In the genomic region with DNA sequence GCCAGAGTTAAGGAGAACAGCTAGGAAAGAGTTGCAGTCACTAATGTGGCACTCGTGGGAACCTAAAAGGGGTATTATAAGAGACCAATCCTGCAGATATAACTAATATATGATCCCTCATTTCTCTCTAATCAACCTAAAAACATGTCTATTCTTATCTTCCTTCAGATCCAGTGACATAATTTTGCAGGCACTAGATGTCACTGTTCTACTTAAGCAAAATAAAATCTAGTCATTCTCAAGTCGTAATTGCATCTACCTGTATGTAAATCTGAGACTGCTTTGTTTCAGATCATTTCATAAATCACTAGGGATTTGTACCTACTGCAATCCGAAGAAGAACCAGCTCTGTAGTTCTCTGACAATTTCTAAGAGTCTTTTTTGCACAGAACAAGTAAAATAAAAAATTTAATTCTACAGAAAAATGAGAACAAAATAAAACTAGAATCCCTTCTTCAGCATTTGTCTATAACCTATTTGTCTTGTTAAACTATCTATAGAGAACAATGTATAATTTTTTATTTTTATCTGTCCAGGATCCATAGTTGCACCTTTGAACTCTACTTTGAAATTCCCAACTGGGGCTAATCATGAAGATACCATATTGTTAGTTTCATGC, we compare ENCODE assay signal across 8 cellular contexts. TPM values are rescaled to one million over a fixed set of nuclear protein-coding genes. Genes with fewer than 3 reads are reported as not detected.
A peak's percentile ranks its signal among the peaks of the same experiment; 100 is the strongest.
DNase-seq lines count a peak whose midpoint lies in the region; ATAC-seq, FAIRE-seq and TF ChIP-seq lines count a peak whose summit lies in the region.

No MANE protein-coding gene starts in this region.

- no peaks in the 10 kb centered on the region for H3K9me3 Mint-ChIP-seq in activated CD8-positive, alpha-beta T cell treated with anti-CD3 and anti-CD28 coated beads, Interleukin-2, amount 10 ng/mL, durations not matched to agents 7 days and 5 days (ENCODE audit: insufficient read depth)

- no peaks in the 10 kb centered on the region for H3K36me3 Mint-ChIP-seq in activated CD8-positive, alpha-beta T cell treated with anti-CD3 and anti-CD28 coated beads, Interleukin-2, amount 10 ng/mL, durations not matched to agents 7 days and 5 days (ENCODE audit: low read depth)

- DNase-seq in OCI-LY7 (ENCODE audit: low spot score) (peak; percentile 15), iris pigment epithelial cell (ENCODE audit: low read depth) (peak; percentile 42), GM19239 (ENCODE audit: insufficient read length, low spot score) (no peak)
- DNase-seq in effector CD8-positive, alpha-beta T cell (lab: John Stamatoyannopoulos, UW) = no peak
- DNase-seq in activated CD8-positive, alpha-beta T cell treated with anti-CD3 and anti-CD28 coated beads, Interleukin-2, amount 10 ng/mL, durations not matched to agents 7 days and 5 days = no peak

- ATAC-seq in HG02610 (IDR thresholded peaks at IDR 0.05; ENCODE audit: unreplicated experiment) (peak; percentile 52), GM21786 (IDR thresholded peaks at IDR 0.05; ENCODE audit: unreplicated experiment) (no peak)
- no peak for ATAC-seq in activated CD8-positive, alpha-beta T cell treated with anti-CD3 and anti-CD28 coated beads, Interleukin-2, amount 10 ng/mL, durations not matched to agents 7 days and 5 days

- H3K9me2 ChIP-seq in OCI-LY7 (ENCODE audit: insufficient read depth, low read length) = no peaks in the 10 kb centered on the region

- H3K9me3 ChIP-seq in OCI-LY7 (ENCODE audit: low read length) = no peaks in the 10 kb centered on the region

- H2AFZ ChIP-seq in OCI-LY7 (ENCODE audit: low read length) = no peak overlapping the region

- intact Hi-C loops in OCI-LY7 (cut with micrococcal nuclease; ENCODE audit: unreplicated experiment) = no loop called here

- POLR2A ChIA-PET in OCI-LY7 (lab: Charles Lee) = no interaction called here
- POLR2A ChIA-PET in activated CD8-positive, alpha-beta T cell treated with anti-CD3 and anti-CD28 coated beads, Interleukin-2, amount 10 ng/mL, durations not matched to agents 7 days and 5 days (lab: Charles Lee) = no interaction called here

- H4K20me1 ChIP-seq in OCI-LY7 (ENCODE audit: insufficient read depth, low read length) = no peaks in the 10 kb centered on the region

- no peak for FAIRE-seq in GM19239 (lab: Jason Lieb, UNC)

- H3K4me2 ChIP-seq in OCI-LY7 (ENCODE audit: low read length) = no peak overlapping the region

- H3K27me3 Mint-ChIP-seq in activated CD8-positive, alpha-beta T cell treated with anti-CD3 and anti-CD28 coated beads, Interleukin-2, amount 10 ng/mL, durations not matched to agents 7 days and 5 days (ENCODE audit: low read depth) = no peaks in the 10 kb centered on the region

- H3K27ac ChIP-seq in OCI-LY7 (ENCODE audit: low read depth, low read length, poor library complexity, severe bottlenecking) = no peak overlapping the region

- H3K4me1 Mint-ChIP-seq in activated CD8-positive, alpha-beta T cell treated with anti-CD3 and anti-CD28 coated beads, Interleukin-2, amount 10 ng/mL, durations not matched to agents 7 days and 5 days (ENCODE audit: low read depth) = no peaks in the 10 kb centered on the region

- no peaks in the 10 kb centered on the region for H3K4me1 ChIP-seq in OCI-LY7 (ENCODE audit: insufficient read depth, low read length, poor library complexity, severe bottlenecking)

- BruUV-seq in OCI-LY7 (replicated peaks; lab: Mats Ljungman, UMichigan) = no TSS peak

- no peaks in the 10 kb centered on the region for H3K36me3 ChIP-seq in OCI-LY7 (ENCODE audit: insufficient read depth, low read length)

- H3K79me2 ChIP-seq in OCI-LY7 (ENCODE audit: insufficient read depth, low read depth, low read length) = no peaks in the 10 kb centered on the region

- no peak overlapping the region for H3K27ac Mint-ChIP-seq in activated CD8-positive, alpha-beta T cell treated with anti-CD3 and anti-CD28 coated beads, Interleukin-2, amount 10 ng/mL, durations not matched to agents 7 days and 5 days

- H3K4me3 ChIP-seq in OCI-LY7 (ENCODE audit: low read depth, low read length, poor library complexity, severe bottlenecking) = no peak overlapping the region

- no peak overlapping the region for H3K4me3 Mint-ChIP-seq in activated CD8-positive, alpha-beta T cell treated with anti-CD3 and anti-CD28 coated beads, Interleukin-2, amount 10 ng/mL, durations not matched to agents 7 days and 5 days

- CTCF ChIA-PET in OCI-LY7 (lab: Charles Lee; ENCODE audit: unreplicated experiment) = no interaction called here
- CTCF ChIA-PET in activated CD8-positive, alpha-beta T cell treated with anti-CD3 and anti-CD28 coated beads, Interleukin-2, amount 10 ng/mL, durations not matched to agents 7 days and 5 days (lab: Charles Lee) = no interaction called here

- peak; percentile 29; the same call in 2 of the 3 replicates for TF ChIP-seq CTCF in GM12872 (IDR thresholded peaks at IDR 0.05; ENCODE audit: insufficient read depth, low read depth, low read length)
- peak; percentile 66 for TF ChIP-seq CTCF in OCI-LY7 (conservative IDR thresholded peaks at IDR 0.05; ENCODE audit: low read length)

RNA-seq across cellular contexts. Expression of a gene that starts 56.5 kb away (rescaled TPM):
- not detected in 2 replicates for total RNA-seq in OCI-LY7 (2014; rRNA removed; shearing (Covaris generic))
- total RNA-seq in OCI-LY7 (2022) = not detected in 2 replicates
- not detected for total RNA-seq in activated CD8-positive, alpha-beta T cell treated with anti-CD3 and anti-CD28 coated beads, Interleukin-2, amount 10 ng/mL, durations not matched to agents 7 days and 5 days

Comparison
In these comparisons a context has a peak if more than half of its experiments do, and no peak if none do; other contexts are left out.
1. DNase-seq: peak in OCI-LY7 (single experiment) and iris pigment epithelial cell (single experiment); none in GM19239 (single experiment), effector CD8-positive, alpha-beta T cell (single experiment) and activated CD8-positive, alpha-beta T cell treated with anti-CD3 and anti-CD28 coated beads, Interleukin-2, amount 10 ng/mL, durations not matched to agents 7 days and 5 days (single experiment).